In genomic region chr12:122841544-122842321, GRCh38 we compare ENCODE assay signal across 9 cellular contexts. TPM values are rescaled to one million over a fixed set of nuclear protein-coding genes. Genes with fewer than 3 reads are reported as not detected.
DNase-seq lines count a peak whose midpoint lies in the region; ATAC-seq lines count a peak whose summit lies in the region.
"Had no signal": no experiment of that assay in that cellular context is flagged by ENCODE, and none has a peak within 500 bp of the region (broad histone marks: within the 10 kb centered on the region; RNA-seq: fewer than 3 reads in every experiment).

No MANE protein-coding gene starts in this region.

- peak; percentile 74 for DNase-seq in H4 (ENCODE audit: low spot score)
- peak; percentile 96 for DNase-seq in hepatic stellate cell (ENCODE audit: low spot score)
- no peak for DNase-seq in activated T-cell treated with anti-CD3 and anti-CD28 coated beads, Interleukin-2, amount 50 U/mL, for 48 hours
- no peak for DNase-seq in stimulated activated CD4-positive, alpha-beta T cell treated with anti-CD3 and anti-CD28 coated beads, Interleukin-15, amount 100 ng/mL, for 24 hours
- DNase-seq: NCI-H2029 treated with DMSO at 0.1 percent for 48 hours had no signal

- ATAC-seq in HG03354 (IDR thresholded peaks at IDR 0.05; ENCODE audit: poor library complexity, severe bottlenecking, unreplicated experiment) = no peak
- ATAC-seq in HG03280 (IDR thresholded peaks at IDR 0.05; ENCODE audit: unreplicated experiment) = no peak

- no peak overlapping the region for H3K4me3 ChIP-seq in skin epidermis

- H3K27ac ChIP-seq in angular gyrus (ENCODE audit: low read depth, low read length) (peak overlapping the region; percentile 99), skin epidermis (peak overlapping the region in 14 of 21 experiments; percentile 9 to 76 (median 47))

RNA-seq across cellular contexts. Expression of gene HIP1R, which starts 6.5 kb away (rescaled TPM):
- 22.0 and 25.6 TPM in 2 replicates for total RNA-seq in H4 (2014; rRNA removed; shearing (Covaris generic))

RNA-seq across cellular contexts. Expression of gene VPS37B, which starts 54.2 kb away (rescaled TPM):
- total RNA-seq in H4 (2014; rRNA removed; shearing (Covaris generic)) = 29.2 and 44.0 TPM in 2 replicates

Comparison
In these comparisons a context has a peak if more than half of its experiments do, and no peak if none do; other contexts are left out.
1. DNase-seq: peak in H4 (single experiment) and hepatic stellate cell (single experiment); none in activated T-cell treated with anti-CD3 and anti-CD28 coated beads, Interleukin-2, amount 50 U/mL, for 48 hours (0 of 2) and stimulated activated CD4-positive, alpha-beta T cell treated with anti-CD3 and anti-CD28 coated beads, Interleukin-15, amount 100 ng/mL, for 24 hours (single experiment).